Comparison of ENCODE assay signal across 18 cellular contexts in the genomic region with DNA sequence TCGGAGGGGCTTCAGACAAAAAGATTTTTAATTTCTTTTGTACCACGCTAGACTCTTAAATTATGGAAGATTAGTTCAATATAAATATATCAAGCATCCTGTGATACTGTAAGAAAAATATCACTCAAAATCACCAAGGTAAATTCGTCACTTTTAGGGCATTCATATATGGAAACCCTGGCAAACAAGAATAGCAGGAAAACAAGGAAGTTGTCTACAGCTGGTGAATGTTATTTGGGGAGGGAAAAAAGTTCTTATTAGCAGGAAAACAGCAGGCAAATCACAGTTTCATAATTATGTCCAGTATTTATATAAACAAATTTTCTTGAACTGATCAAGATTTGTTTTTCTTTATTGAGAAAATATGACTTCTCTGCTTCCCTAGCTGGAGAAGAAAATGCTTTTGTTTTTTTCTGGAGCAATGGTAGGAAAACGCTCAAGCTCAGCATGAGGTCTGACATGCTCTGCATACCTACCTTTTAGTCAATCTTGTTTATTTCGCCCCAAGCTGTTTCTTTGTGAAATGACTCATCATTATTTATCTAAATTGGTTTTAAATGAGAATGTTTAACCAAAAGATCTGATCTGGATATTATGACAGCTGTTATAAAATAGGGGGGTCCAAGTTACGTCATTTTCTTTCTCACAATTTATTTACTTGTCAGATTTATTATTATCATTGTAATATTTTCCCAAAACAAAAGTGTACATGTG. TPM values are rescaled to one million over a fixed set of nuclear protein-coding genes. Genes with fewer than 3 reads are reported as not detected.
DNase-seq lines count a peak whose midpoint lies in the region; ATAC-seq, FAIRE-seq and TF ChIP-seq lines count a peak whose summit lies in the region.
"Had no signal": no experiment of that assay in that cellular context is flagged by ENCODE, and none has a peak within 500 bp of the region (broad histone marks: within the 10 kb centered on the region; RNA-seq: fewer than 3 reads in every experiment).

No MANE protein-coding gene starts in this region.

- H3K9me3 ChIP-seq in H1 (ENCODE audit: insufficient read depth in 2 of 2, low read depth in 1 of 2, low read length in 1 of 2) = no peaks in the 10 kb centered on the region
- H3K9me3 ChIP-seq: SJCRH30 had no signal

- no peaks in the 10 kb centered on the region for H3K79me2 ChIP-seq in H1 (ENCODE audit: control insufficient read depth in 1 of 2, insufficient read depth in 2 of 2, low read length in 2 of 2)

- peak; percentile 86 for FAIRE-seq in H1 (lab: Jason Lieb, UNC)

- H2AK5ac ChIP-seq in H1 (ENCODE audit: low read depth, low read length) = no peak overlapping the region

- no peaks in the 10 kb centered on the region for H3K79me1 ChIP-seq in H1 (ENCODE audit: low read depth, low read length)

- no peaks in the 10 kb centered on the region for H3K27me3 ChIP-seq in H1 (replicated peaks in 1 of 4; ENCODE audit: control insufficient read depth in 3 of 4, extremely low read depth in 1 of 4, insufficient read depth in 3 of 4, low read length in 3 of 4)
- H3K27me3 ChIP-seq: SJCRH30 had no signal

- H3K4me2 ChIP-seq in H1 (ENCODE audit: insufficient read depth in 1 of 2, low read depth in 2 of 2, low read length in 2 of 2) = no peak overlapping the region

- no peak overlapping the region for H2BK15ac ChIP-seq in H1 (ENCODE audit: low read length)

- H4K91ac ChIP-seq in H1 (replicated peaks; ENCODE audit: insufficient read length, low read length) = no peak overlapping the region

- WGBS in H1 (ENCODE audit: extremely low coverage in 1 of 2, insufficient coverage in 1 of 2, insufficient read length in 1 of 2, insufficient replicate concordance in 2 of 2, low coverage in 1 of 2, low lambda C conversion rate in 2 of 2, missing lambda C conversion rate in 1 of 2), 2 experiments = 43% methylated on average over 6 of the region's 6 CpGs; no CpG with 5 or more reads in 1 of the 2 experiments

- ATAC-seq in HG02870 (IDR thresholded peaks at IDR 0.05; ENCODE audit: unreplicated experiment) (no peak), GM21737 (IDR thresholded peaks at IDR 0.05; ENCODE audit: unreplicated experiment) (no peak), HG03520 (IDR thresholded peaks at IDR 0.05; ENCODE audit: unreplicated experiment) (no peak), GM18520 (IDR thresholded peaks at IDR 0.05; ENCODE audit: unreplicated experiment) (no peak)
- ATAC-seq: stimulated activated naive B cell treated with anti-CD40 and anti-IgM and Interleukin-4, amounts not matched to agents 10 μg/mL and 1 μg/mL and 100 μg/mL, for 72 hours had no signal

- no peak overlapping the region for H2BK20ac ChIP-seq in H1 (ENCODE audit: low read length)

- DNase-seq in ELF-1 (ENCODE audit: low read depth, low spot score) = peak; percentile 61
- DNase-seq in NCI-H226 = peak; percentile 18
- peak in 1 of 2 experiments; percentile 39 for DNase-seq in H1 (ENCODE audit: low read depth in 1 of 2, low spot score in 2 of 2)
- peak; percentile 5 for DNase-seq in medulla oblongata (ENCODE audit: extremely low spot score)
- DNase-seq: activated T-cell treated with anti-CD3 and anti-CD28 coated beads, Interleukin-2, amount 50 U/mL, for 48 hours; AML-193; NCI-H2029 treated with DMSO at 0.1 percent for 48 hours; SJCRH30; stimulated activated naive B cell treated with anti-CD40 and anti-IgM and Interleukin-4, amounts not matched to agents 10 μg/mL and 1 μg/mL and 100 μg/mL, for 72 hours; T1000 had no signal

- no peak overlapping the region for H2BK12ac ChIP-seq in H1 (ENCODE audit: low read depth, low read length)

- H2AFZ ChIP-seq in H1 (ENCODE audit: low read length) = no peak overlapping the region

- H3K36me3 ChIP-seq in H1 (ENCODE audit: control insufficient read depth in 2 of 4, insufficient read depth in 4 of 4, low read length in 3 of 4) = no peaks in the 10 kb centered on the region
- H3K36me3 ChIP-seq: SJCRH30 had no signal

- H3K14ac ChIP-seq in H1 (ENCODE audit: insufficient read length) = no peak overlapping the region

- no peaks in the 10 kb centered on the region for H3K23me2 ChIP-seq in H1 (ENCODE audit: low read depth, low read length)

- H3K9ac ChIP-seq in H1 (replicated peaks in 1 of 4; ENCODE audit: extremely low read depth in 1 of 4, low read depth in 3 of 4, low read length in 3 of 4) = no peak overlapping the region; a peak in 1 of 7 replicates

- no peak overlapping the region for H3K23ac ChIP-seq in H1 (ENCODE audit: insufficient read length)

- no peak overlapping the region; the same call in 1 of the 2 replicates for H2BK5ac ChIP-seq in H1 (ENCODE audit: low read depth, low read length)

- peak in 1 of 2 experiments; percentile 11; a peak in 1 of 3 replicates for TF ChIP-seq EP300 in H1 (IDR thresholded peaks at IDR 0.05; ENCODE audit: borderline replicate concordance in 1 of 2, low read depth in 2 of 2, low read length in 2 of 2)

- peak overlapping the region in 1 of 4 experiments; percentile 17; a peak in 1 of 8 replicates for H3K4me3 ChIP-seq in H1 (ENCODE audit: extremely low read depth in 1 of 4, insufficient read depth in 2 of 4, low read depth in 3 of 4, low read length in 4 of 4)
- H3K4me3 ChIP-seq: SJCRH30 had no signal

- H3K4me1 ChIP-seq in H1 (replicated peaks in 1 of 4; ENCODE audit: control insufficient read depth in 3 of 4, insufficient read depth in 4 of 4, low read length in 3 of 4) = peaks cover 0 to 11% (median 7%) of the 10 kb centered on the region in 4 experiments; a peak in 5 of 7 replicates
- H3K4me1 ChIP-seq: SJCRH30 had no signal

- TF ChIP-seq POLR2A in H1 (IDR thresholded peaks at IDR 0.05; ENCODE audit: control extremely low read depth in 1 of 2, low read depth in 2 of 2, low read length in 2 of 2) = no peak

- H3K27ac ChIP-seq in H1 (ENCODE audit: low read depth, low read length) = 0 out of 2 replicates have a peak overlapping the region, but pooled peaks have one; percentile 14
- H3K27ac ChIP-seq: SJCRH30 had no signal

- POLR2A ChIA-PET in H1 (lab: Charles Lee; ENCODE audit: partially characterized antibody) = interaction anchor here (1.5 kb wide), 1 partner anchor 17 kb away, joined by 3 read pairs; no protein-coding TSS in a partner anchor

- CTCF ChIA-PET in H1 (lab: Charles Lee; ENCODE audit: partially characterized antibody) = interaction anchor here (0.9 to 1.5 kb wide), 2 partner anchors 12 to 67 kb away, joined by 3 to 4 read pairs; no protein-coding TSS in a partner anchor

- no peak overlapping the region for H2BK120ac ChIP-seq in H1 (replicated peaks; ENCODE audit: low read depth, low read length)

- H4K5ac ChIP-seq in H1 (ENCODE audit: insufficient read length, low read depth, low read length) = peak overlapping the region; percentile 69

- no peaks in the 10 kb centered on the region for H4K20me1 ChIP-seq in H1 (replicated peaks in 1 of 2; ENCODE audit: control insufficient read depth in 1 of 2, insufficient read depth in 2 of 2, low read length in 2 of 2)

- no peak overlapping the region for H3K56ac ChIP-seq in H1 (replicated peaks; ENCODE audit: insufficient read length, low read depth, low read length)

- no peak overlapping the region for H4K8ac ChIP-seq in H1 (ENCODE audit: extremely low read depth, insufficient read depth, low read length)

- H3K18ac ChIP-seq in H1 (ENCODE audit: extremely low read depth, low read length) = no peak overlapping the region

- H3K4ac ChIP-seq in H1 (replicated peaks; ENCODE audit: insufficient read length, low read depth, low read length) = no peak overlapping the region

- no peak for TF ChIP-seq RAD21 in H1 (IDR thresholded peaks at IDR 0.05 in 1 of 2, conservative IDR thresholded peaks at IDR 0.05 in 1 of 2; ENCODE audit: low read depth in 2 of 2, low read length in 2 of 2)

- no peak for TF ChIP-seq CTCF in H1 (IDR thresholded peaks at IDR 0.05; ENCODE audit: control extremely low read depth in 1 of 3, insufficient read depth in 1 of 3, low read depth in 1 of 3, low read length in 3 of 3)

TF ChIP-seq in H1, 55 proteins besides CTCF, POLR2A, EP300 and RAD21 (continues in another document):
- no peak for TF ChIP-seq FOSL1 (IDR thresholded peaks at IDR 0.05; ENCODE audit: insufficient read depth, low read depth, low read length)
- no peak for TF ChIP-seq RNF2 (IDR thresholded peaks at IDR 0.05; ENCODE audit: borderline replicate concordance, low read depth, low read length, missing control alignments, poor library complexity, severe bottlenecking)
- TF ChIP-seq SUZ12 (IDR thresholded peaks at IDR 0.05; ENCODE audit: low read length) = no peak
- TF ChIP-seq SIX5 (IDR thresholded peaks at IDR 0.05; ENCODE audit: low read depth, low read length) = no peak
- TF ChIP-seq GABPA (IDR thresholded peaks at IDR 0.05; ENCODE audit: borderline replicate concordance, insufficient read depth, low read length) = no peak
- peak; percentile 91 for TF ChIP-seq JUND (IDR thresholded peaks at IDR 0.05; ENCODE audit: low read length)
- no peak for TF ChIP-seq KDM1A (IDR thresholded peaks at IDR 0.05; ENCODE audit: borderline replicate concordance, low read length)
- TF ChIP-seq RBBP5 (IDR thresholded peaks at IDR 0.05; ENCODE audit: borderline replicate concordance, low read depth, low read length) = no peak
- no peak for TF ChIP-seq HDAC2 (IDR thresholded peaks at IDR 0.05; ENCODE audit: borderline replicate concordance in 1 of 2, low read depth in 2 of 2, low read length in 2 of 2)
- TF ChIP-seq SRF (IDR thresholded peaks at IDR 0.05; ENCODE audit: low read depth, low read length) = no peak
- TF ChIP-seq SIRT6 (IDR thresholded peaks at IDR 0.05; ENCODE audit: low read length) = no peak
- peak in 1 of 2 experiments; percentile 19 for TF ChIP-seq BCL11A (IDR thresholded peaks at IDR 0.05; ENCODE audit: low read depth in 2 of 2, low read length in 2 of 2)
- no peak for TF ChIP-seq MAX (IDR thresholded peaks at IDR 0.05)
- peak; percentile 52; the same call in 1 of the 2 replicates for TF ChIP-seq BACH1 (IDR thresholded peaks at IDR 0.05; ENCODE audit: low read length)

RNA-seq across cellular contexts. Expression of gene LINC00305, which starts 14.7 kb away (rescaled TPM):
- not detected in 2 replicates for total RNA-seq in H1 (2021; fragmentation: NEBNext Ultra II Directional; extraction: Animal tissue kit (Norgen Biotek cat#: 25700))
- polyA plus RNA-seq in H1 (2011; rRNA removed) = not detected in 2 replicates
- polyA plus RNA-seq in H1 (2011; cell fraction: cytosol; rRNA removed) = not detected
- not detected for polyA plus RNA-seq in H1 (2011; cell fraction: nucleus; rRNA removed)
- not detected in 4 replicates for polyA plus RNA-seq in H1 (2012, experiment 1 of 2)
- not detected for polyA plus RNA-seq in H1 (2012, experiment 2 of 2)
- 0.06 TPM for polyA plus RNA-seq in H1 (2013, experiment 1 of 2)
- not detected for polyA plus RNA-seq in H1 (2013, experiment 2 of 2)
- not detected in 2 replicates for polyA minus RNA-seq in H1 (2011; rRNA and poly(A)+ RNA removed)
- polyA minus RNA-seq in H1 (2011; cell fraction: cytosol; rRNA and poly(A)+ RNA removed) = not detected
- polyA minus RNA-seq in H1 (2011; cell fraction: nucleus; rRNA and poly(A)+ RNA removed) = not detected
- total RNA-seq: dermis microvascular lymphatic vessel endothelial cell, HT-29, SJCRH30, skeletal muscle tissue, urinary bladder had no signal
- polyA plus RNA-seq: urinary bladder had no signal
